Comparison of ENCODE assay signal across 8 cellular contexts in the genomic region with DNA sequence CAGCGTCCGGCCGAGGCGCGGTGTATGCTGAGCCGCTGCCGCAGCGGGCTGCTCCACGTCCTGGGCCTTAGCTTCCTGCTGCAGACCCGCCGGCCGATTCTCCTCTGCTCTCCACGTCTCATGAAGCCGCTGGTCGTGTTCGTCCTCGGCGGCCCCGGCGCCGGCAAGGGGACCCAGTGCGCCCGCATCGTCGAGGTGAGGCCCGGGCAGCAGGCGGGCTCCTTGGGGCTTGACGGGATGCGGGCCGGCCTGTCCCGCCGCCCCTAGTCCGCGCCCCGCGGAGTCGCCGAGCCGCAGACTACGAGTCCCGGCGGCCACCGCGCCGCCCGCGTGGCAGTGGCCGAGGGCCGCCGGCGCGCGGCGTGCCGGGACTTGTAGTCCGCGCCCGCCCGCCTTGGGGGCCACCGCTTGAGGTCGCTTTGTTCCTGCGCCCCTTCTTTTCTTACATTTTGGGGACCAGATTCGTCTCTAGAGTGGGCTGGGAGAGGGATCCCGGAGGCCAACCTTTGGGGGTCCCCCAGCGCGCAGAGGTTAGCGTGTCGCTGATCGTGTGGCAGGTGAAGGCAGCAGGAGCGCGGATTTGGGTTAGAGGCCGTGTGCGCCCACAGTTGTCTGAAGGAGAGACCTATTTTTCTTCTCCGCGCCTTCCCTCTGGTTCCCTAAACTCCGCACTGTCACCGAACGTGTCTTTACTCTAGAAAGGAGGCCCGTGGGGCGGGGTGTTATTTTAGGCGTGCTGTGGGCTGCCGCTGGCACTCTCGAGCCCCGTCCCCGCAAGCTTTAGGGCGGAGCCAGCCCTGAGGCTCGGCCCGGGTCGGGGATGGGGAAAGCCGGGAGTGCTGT. TPM values are rescaled to one million over a fixed set of nuclear protein-coding genes. Genes with fewer than 3 reads are reported as not detected.
DNase-seq lines count a peak whose midpoint lies in the region; ATAC-seq and TF ChIP-seq lines count a peak whose summit lies in the region.

No MANE protein-coding gene starts in this region.

- peak; percentile 78 for ATAC-seq in GM21367 (IDR thresholded peaks at IDR 0.05; ENCODE audit: unreplicated experiment)
- peak; percentile 90 to 93 for ATAC-seq in activated T-cell treated with anti-CD3 and anti-CD28 coated beads, Interleukin-2, amount 50 U/mL, for 72 hours (replicated peaks in 1 of 2)
- ATAC-seq in natural killer cell: peak; percentile 87 to 95 (median 89)

- H3K4me2 ChIP-seq in fibroblast of lung (ENCODE audit: extremely low read depth, insufficient read depth, low read length): peak overlapping the region; percentile 98

- H4K20me1 ChIP-seq in fibroblast of lung (ENCODE audit: control insufficient read depth, extremely low read depth, insufficient read depth, low read length): no peaks in the 10 kb centered on the region

- H3K36me3 ChIP-seq in fibroblast of lung (ENCODE audit: control insufficient read depth, insufficient read depth, low read length): no peaks in the 10 kb centered on the region

- H3K9me3 Mint-ChIP-seq in activated T-cell treated with anti-CD3 and anti-CD28 coated beads, Interleukin-2, amount 50 U/mL, for 72 hours: no peaks in the 10 kb centered on the region
- no peaks in the 10 kb centered on the region for H3K9me3 Mint-ChIP-seq in natural killer cell

- peak overlapping the region; percentile 53 to 86 (median 77) for H3K4me3 ChIP-seq in fibroblast of lung (replicated peaks in 1 of 4; ENCODE audit: control extremely low read depth in 1 of 4, insufficient read depth in 1 of 4, low read depth in 3 of 4, low read length in 4 of 4)

- DNase-seq in DMS53 (lab: John Stamatoyannopoulos, UW): peak; percentile 97
- DNase-seq in HT-29 (ENCODE audit: low spot score): peak; percentile 88
- peak; percentile 88 for DNase-seq in OCI-M1 (lab: John Stamatoyannopoulos, UW)
- peak; percentile 80 to 84 for DNase-seq in activated T-cell treated with anti-CD3 and anti-CD28 coated beads, Interleukin-2, amount 50 U/mL, for 72 hours
- DNase-seq in fibroblast of lung (ENCODE audit: low read depth in 2 of 2): peak; percentile 75 to 76
- DNase-seq in natural killer cell: peak; percentile 72
- peak; percentile 64 for DNase-seq in stimulated activated naive CD4-positive, alpha-beta T cell treated with Interleukin-2 at 50 U/mL for 16 hours (lab: John Stamatoyannopoulos, UW)

- H3K9me3 ChIP-seq in fibroblast of lung (ENCODE audit: control insufficient read depth, insufficient read depth, low read depth, low read length): no peaks in the 10 kb centered on the region

- TF ChIP-seq CTCF in fibroblast of lung (conservative IDR thresholded peaks at IDR 0.05 in 1 of 2, IDR thresholded peaks at IDR 0.05 in 1 of 2; ENCODE audit: low read depth in 1 of 2, low read length in 2 of 2) (peak; percentile 19 to 35), natural killer cell (IDR thresholded peaks at IDR 0.05) (no peak)

- peak overlapping the region; percentile 85 for H3K27ac ChIP-seq in fibroblast of lung (ENCODE audit: insufficient read depth, low read length)

- H3K27ac Mint-ChIP-seq in activated T-cell treated with anti-CD3 and anti-CD28 coated beads, Interleukin-2, amount 50 U/mL, for 72 hours: peak overlapping the region; percentile 97
- no peak overlapping the region for H3K27ac Mint-ChIP-seq in natural killer cell

- H3K4me1 ChIP-seq in fibroblast of lung (ENCODE audit: control insufficient read depth, extremely low read depth, insufficient read depth, low read length): no peaks in the 10 kb centered on the region

- H3K4me1 Mint-ChIP-seq in activated T-cell treated with anti-CD3 and anti-CD28 coated beads, Interleukin-2, amount 50 U/mL, for 72 hours (ENCODE audit: low read depth): peaks cover 29% of the 10 kb centered on the region
- peaks cover 22 to 28% of the 10 kb centered on the region in 2 donors for H3K4me1 Mint-ChIP-seq in natural killer cell

- H3K27me3 Mint-ChIP-seq in activated T-cell treated with anti-CD3 and anti-CD28 coated beads, Interleukin-2, amount 50 U/mL, for 72 hours (ENCODE audit: low read depth): no peaks in the 10 kb centered on the region
- no peaks in the 10 kb centered on the region for H3K27me3 Mint-ChIP-seq in natural killer cell (ENCODE audit: low read depth in 2 of 2)

- H3K27me3 ChIP-seq in fibroblast of lung (ENCODE audit: control insufficient read depth, insufficient read depth, low read length): no peaks in the 10 kb centered on the region

- H3K4me3 Mint-ChIP-seq in activated T-cell treated with anti-CD3 and anti-CD28 coated beads, Interleukin-2, amount 50 U/mL, for 72 hours: peak overlapping the region in 1 of 2 donors; percentile 97
- peak overlapping the region; percentile 96 for H3K4me3 Mint-ChIP-seq in natural killer cell

- intact Hi-C loops in natural killer cell (cut with micrococcal nuclease): loop anchor here (1.0 kb wide), 1 partner anchor 20 kb away; the partner anchor contains the start of gene STIL

- H2AFZ ChIP-seq in fibroblast of lung (ENCODE audit: low read length): peak overlapping the region; percentile 57

- peaks cover 38% of the 10 kb centered on the region for H3K79me2 ChIP-seq in fibroblast of lung (ENCODE audit: control insufficient read depth, insufficient read depth, low read length)

- peaks cover 0 to 2% of the 10 kb centered on the region in 2 donors for H3K36me3 Mint-ChIP-seq in activated T-cell treated with anti-CD3 and anti-CD28 coated beads, Interleukin-2, amount 50 U/mL, for 72 hours (ENCODE audit: insufficient read depth in 2 of 2)
- no peaks in the 10 kb centered on the region for H3K36me3 Mint-ChIP-seq in natural killer cell

- H3K9ac ChIP-seq in fibroblast of lung (ENCODE audit: insufficient read depth, low read length): peak overlapping the region; percentile 93

RNA-seq across cellular contexts. Expression of gene CMPK1, which starts 0.6 kb away (rescaled TPM):
- 51.4 and 57.7 TPM in 2 replicates for total RNA-seq in HT-29 (2014; rRNA removed; shearing (Covaris generic))
- 100 to 1,000 TPM; 108 to 117 TPM for total RNA-seq in activated T-cell treated with anti-CD3 and anti-CD28 coated beads, Interleukin-2, amount 50 U/mL, for 72 hours
- total RNA-seq in fibroblast of lung (65.1 and 66.8 TPM in 2 replicates), natural killer cell (10 to 100 TPM; 70.6 to 76.1 (median 74.1) TPM)
- 63.7 and 87.4 TPM in 2 replicates for polyA plus RNA-seq in fibroblast of lung
- polyA plus RNA-seq in fibroblast of lung (2012): 62.9 and 82.8 TPM in 2 replicates
- polyA minus RNA-seq in fibroblast of lung (ENCODE audit: low replicate concordance): 1.0 and 2.9 TPM in 2 replicates

RNA-seq across cellular contexts. Expression of gene STIL, which starts 20.2 kb away (rescaled TPM):
- total RNA-seq in HT-29 (2014; rRNA removed; shearing (Covaris generic)): 12.4 and 12.6 TPM in 2 replicates
- total RNA-seq in activated T-cell treated with anti-CD3 and anti-CD28 coated beads, Interleukin-2, amount 50 U/mL, for 72 hours: 10 to 100 TPM; 26.8 to 32.2 TPM
- total RNA-seq in fibroblast of lung (3.1 and 5.8 TPM in 2 replicates), natural killer cell (1 to 10 TPM; 2.1 to 2.9 (median 2.4) TPM)
- polyA plus RNA-seq in fibroblast of lung: 6.2 and 17.1 TPM in 2 replicates
- 2.6 and 7.3 TPM in 2 replicates for polyA plus RNA-seq in fibroblast of lung (2012)
- 3.1 and 6.0 TPM in 2 replicates for polyA minus RNA-seq in fibroblast of lung (ENCODE audit: low replicate concordance)

Comparison
In these comparisons a context has a peak if more than half of its experiments do, and no peak if none do; other contexts are left out.
1. Peak in every context shown above with its lines: DNase-seq, ATAC-seq, H3K4me3 ChIP-seq and H3K27ac ChIP-seq.